1 cellular context compared by ENCODE assay signal in genomic region chr6:16001158-16001557, GRCh38.
TF ChIP-seq lines count a peak whose summit lies in the region.

No MANE protein-coding gene starts in this region.

TF ChIP-seq in K562, 482 proteins besides CTCF, POLR2A, EP300 and RAD21 (continued from another document and continues in another):
- TF ChIP-seq, protein P1, sequence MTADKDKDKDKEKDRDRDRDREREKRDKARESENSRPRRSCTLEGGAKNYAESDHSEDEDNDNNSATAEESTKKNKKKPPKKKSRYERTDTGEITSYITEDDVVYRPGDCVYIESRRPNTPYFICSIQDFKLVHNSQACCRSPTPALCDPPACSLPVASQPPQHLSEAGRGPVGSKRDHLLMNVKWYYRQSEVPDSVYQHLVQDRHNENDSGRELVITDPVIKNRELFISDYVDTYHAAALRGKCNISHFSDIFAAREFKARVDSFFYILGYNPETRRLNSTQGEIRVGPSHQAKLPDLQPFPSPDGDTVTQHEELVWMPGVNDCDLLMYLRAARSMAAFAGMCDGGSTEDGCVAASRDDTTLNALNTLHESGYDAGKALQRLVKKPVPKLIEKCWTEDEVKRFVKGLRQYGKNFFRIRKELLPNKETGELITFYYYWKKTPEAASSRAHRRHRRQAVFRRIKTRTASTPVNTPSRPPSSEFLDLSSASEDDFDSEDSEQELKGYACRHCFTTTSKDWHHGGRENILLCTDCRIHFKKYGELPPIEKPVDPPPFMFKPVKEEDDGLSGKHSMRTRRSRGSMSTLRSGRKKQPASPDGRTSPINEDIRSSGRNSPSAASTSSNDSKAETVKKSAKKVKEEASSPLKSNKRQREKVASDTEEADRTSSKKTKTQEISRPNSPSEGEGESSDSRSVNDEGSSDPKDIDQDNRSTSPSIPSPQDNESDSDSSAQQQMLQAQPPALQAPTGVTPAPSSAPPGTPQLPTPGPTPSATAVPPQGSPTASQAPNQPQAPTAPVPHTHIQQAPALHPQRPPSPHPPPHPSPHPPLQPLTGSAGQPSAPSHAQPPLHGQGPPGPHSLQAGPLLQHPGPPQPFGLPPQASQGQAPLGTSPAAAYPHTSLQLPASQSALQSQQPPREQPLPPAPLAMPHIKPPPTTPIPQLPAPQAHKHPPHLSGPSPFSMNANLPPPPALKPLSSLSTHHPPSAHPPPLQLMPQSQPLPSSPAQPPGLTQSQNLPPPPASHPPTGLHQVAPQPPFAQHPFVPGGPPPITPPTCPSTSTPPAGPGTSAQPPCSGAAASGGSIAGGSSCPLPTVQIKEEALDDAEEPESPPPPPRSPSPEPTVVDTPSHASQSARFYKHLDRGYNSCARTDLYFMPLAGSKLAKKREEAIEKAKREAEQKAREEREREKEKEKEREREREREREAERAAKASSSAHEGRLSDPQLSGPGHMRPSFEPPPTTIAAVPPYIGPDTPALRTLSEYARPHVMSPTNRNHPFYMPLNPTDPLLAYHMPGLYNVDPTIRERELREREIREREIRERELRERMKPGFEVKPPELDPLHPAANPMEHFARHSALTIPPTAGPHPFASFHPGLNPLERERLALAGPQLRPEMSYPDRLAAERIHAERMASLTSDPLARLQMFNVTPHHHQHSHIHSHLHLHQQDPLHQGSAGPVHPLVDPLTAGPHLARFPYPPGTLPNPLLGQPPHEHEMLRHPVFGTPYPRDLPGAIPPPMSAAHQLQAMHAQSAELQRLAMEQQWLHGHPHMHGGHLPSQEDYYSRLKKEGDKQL (CRISPR knock-in tag; IDR thresholded peaks at IDR 0.05; ENCODE audit: borderline replicate concordance), result no peak
- TF ChIP-seq TRIM28 (IDR thresholded peaks at IDR 0.05), result no peak
- TF ChIP-seq RBM34 (IDR thresholded peaks at IDR 0.05; ENCODE audit: borderline replicate concordance, insufficient read depth, low read length), result no peak
- peak; percentile 55; the same call in 1 of the 2 replicates for TF ChIP-seq JUND (IDR thresholded peaks at IDR 0.05; ENCODE audit: borderline replicate concordance, low read depth, low read length)
- TF ChIP-seq JUND (tag; IDR thresholded peaks at IDR 0.05; ENCODE audit: borderline replicate concordance, low read depth, low read length), result peak; percentile 42; the same call in 1 of the 3 replicates
- TF ChIP-seq U2AF2 (optimal IDR thresholded peaks at IDR 0.05; ENCODE audit: low read depth, low read length), result no peak
- no peak for TF ChIP-seq AFF4 (CRISPR knock-in tag; IDR thresholded peaks at IDR 0.05)
- TF ChIP-seq XRCC3 (IDR thresholded peaks at IDR 0.05), result no peak
- TF ChIP-seq RBFOX2 (IDR thresholded peaks at IDR 0.05; ENCODE audit: low read depth, low read length), result no peak
- TF ChIP-seq ETS2 (tag; IDR thresholded peaks at IDR 0.05; ENCODE audit: borderline replicate concordance, poor library complexity, severe bottlenecking), result no peak
- no peak for TF ChIP-seq FUS (optimal IDR thresholded peaks at IDR 0.05; ENCODE audit: low read depth, low read length)
- TF ChIP-seq MAFG (tag; conservative IDR thresholded peaks at IDR 0.05), result 0 out of 2 replicates have a peak, but pooled peaks have one; percentile 13
- no peak for TF ChIP-seq ZNF707 (CRISPR knock-in tag; conservative IDR thresholded peaks at IDR 0.05)
- TF ChIP-seq BRCA1 (IDR thresholded peaks at IDR 0.05), result no peak
- TF ChIP-seq BRCA1 (CRISPR knock-in tag; IDR thresholded peaks at IDR 0.05), result no peak
- no peak for TF ChIP-seq MBD2 (IDR thresholded peaks at IDR 0.05; ENCODE audit: borderline replicate concordance, low read depth)
- peak; percentile 68 for TF ChIP-seq RFX1 (IDR thresholded peaks at IDR 0.05)
- no peak for TF ChIP-seq HNRNPL (IDR thresholded peaks at IDR 0.05; ENCODE audit: low read depth, low read length)
- no peak for TF ChIP-seq ZNF407 (IDR thresholded peaks at IDR 0.05; ENCODE audit: low read depth)
- no peak for TF ChIP-seq SNRNP70 (optimal IDR thresholded peaks at IDR 0.05; ENCODE audit: low read depth, low read length)
- TF ChIP-seq MYBL2 (IDR thresholded peaks at IDR 0.05; ENCODE audit: low read depth), result no peak
- TF ChIP-seq MYBL2 (CRISPR knock-in tag; IDR thresholded peaks at IDR 0.05; ENCODE audit: borderline replicate concordance), result no peak
- TF ChIP-seq NRF1 (conservative IDR thresholded peaks at IDR 0.05 in 1 of 2, IDR thresholded peaks at IDR 0.05 in 1 of 2), result no peak
- TF ChIP-seq ZNF449 (CRISPR knock-in tag; IDR thresholded peaks at IDR 0.05), result no peak
- TF ChIP-seq FOSL1 (tag; conservative IDR thresholded peaks at IDR 0.05), result peak; percentile 50; the same call in 1 of the 2 replicates
- TF ChIP-seq KDM1A (IDR thresholded peaks at IDR 0.05), result no peak
- no peak for TF ChIP-seq CBX1 (IDR thresholded peaks at IDR 0.05; ENCODE audit: low read depth)
- TF ChIP-seq BHLHE40 (IDR thresholded peaks at IDR 0.05; ENCODE audit: low read length), result no peak
- TF ChIP-seq ZFP91 (CRISPR knock-in tag; IDR thresholded peaks at IDR 0.05), result no peak
- no peak for TF ChIP-seq SNIP1 (IDR thresholded peaks at IDR 0.05; ENCODE audit: low read depth)
- TF ChIP-seq BRF2 (IDR thresholded peaks at IDR 0.05; ENCODE audit: borderline replicate concordance, insufficient read depth, insufficient read length), result no peak
- TF ChIP-seq YBX1 (IDR thresholded peaks at IDR 0.05), result no peak
- no peak for TF ChIP-seq CEBPB (tag; IDR thresholded peaks at IDR 0.05)
- TF ChIP-seq ZHX1 (conservative IDR thresholded peaks at IDR 0.05; ENCODE audit: low read length), result no peak
